Comparison of ENCODE assay signal across 1 cellular context in genomic region chr1:50183734-50184133, GRCh38.
TF ChIP-seq lines count a peak whose summit lies in the region.

No MANE protein-coding gene starts in this region.

TF ChIP-seq in GM23338, 12 proteins besides CTCF, POLR2A, EP300 and RAD21 (continued from another document):
- TF ChIP-seq ZNF462 (CRISPR knock-in tag; IDR thresholded peaks at IDR 0.05) (no peak), ZNF331 (CRISPR knock-in tag; IDR thresholded peaks at IDR 0.05; ENCODE audit: low read depth) (no peak), REST (IDR thresholded peaks at IDR 0.05; ENCODE audit: unreplicated experiment) (no peak), NANOG (IDR thresholded peaks at IDR 0.05; ENCODE audit: borderline replicate concordance) (no peak), ZNF114 (CRISPR knock-in tag; IDR thresholded peaks at IDR 0.05) (no peak), CREB1 (CRISPR knock-in tag; IDR thresholded peaks at IDR 0.05; ENCODE audit: low read depth) (no peak), EZH2phosphoT487 (IDR thresholded peaks at IDR 0.05; ENCODE audit: unreplicated experiment) (no peak)
